ENCODE assay signal across 12 cellular contexts in the genomic region with DNA sequence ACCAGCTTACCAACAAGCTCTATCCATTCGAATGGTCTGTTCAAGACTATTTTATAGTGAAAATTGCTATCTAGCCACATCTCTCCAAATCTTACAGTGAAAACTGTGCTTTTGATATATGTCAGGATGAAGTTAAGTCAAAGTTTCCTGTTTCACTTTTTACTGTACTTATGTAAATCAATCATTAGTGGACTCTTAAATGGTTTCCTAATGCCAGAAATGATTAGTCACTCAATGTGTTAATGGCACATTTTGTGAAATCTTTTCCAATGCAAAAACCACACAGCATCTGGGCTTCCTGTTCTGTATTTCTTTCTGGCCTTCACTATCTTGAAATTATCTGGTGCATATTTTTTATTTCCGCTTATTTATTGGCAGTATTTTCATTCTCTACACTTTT.
DNase-seq lines count a peak whose midpoint lies in the region; ATAC-seq and TF ChIP-seq lines count a peak whose summit lies in the region.
"Had no signal": no experiment of that assay in that cellular context is flagged by ENCODE, and none has a peak within 500 bp of the region (broad histone marks: within the 10 kb centered on the region; RNA-seq: fewer than 3 reads in every experiment).

No MANE protein-coding gene starts in this region.

- in situ Hi-C loops in brain microvascular endothelial cell (cut with HindIII; ENCODE audit: low pct_ligation_motif_present, low sequenced_read_pairs), result no loop called here

- H3K27ac ChIP-seq in brain microvascular endothelial cell, result no peak overlapping the region
- H3K27ac ChIP-seq: parathyroid adenoma had no signal

- H3K4me3 ChIP-seq in epithelial cell of esophagus (ENCODE audit: low read length) (no peak overlapping the region), brain microvascular endothelial cell (ENCODE audit: low read depth, low read length) (no peak overlapping the region)
- H3K4me3 ChIP-seq: GM23338 had no signal

- no peaks in the 10 kb centered on the region for H3K9me3 Mint-ChIP-seq in activated T-cell treated with anti-CD3 and anti-CD28 coated beads, Interleukin-2, amount 50 U/mL, for 4 hours
- H3K9me3 Mint-ChIP-seq in stimulated activated naive CD8-positive, alpha-beta T cell treated with anti-CD3 and anti-CD28 coated beads, Interleukin-15, Interleukin-2, amounts not matched to agents 100 ng/mL and 50 ng/mL, for 24 hours, result no peaks in the 10 kb centered on the region
- H3K9me3 Mint-ChIP-seq: GM23338 had no signal

- H3K4me3 Mint-ChIP-seq in activated T-cell treated with anti-CD3 and anti-CD28 coated beads, Interleukin-2, amount 50 U/mL, for 4 hours, result no peak overlapping the region
- peak overlapping the region; percentile 21 for H3K4me3 Mint-ChIP-seq in stimulated activated naive CD8-positive, alpha-beta T cell treated with anti-CD3 and anti-CD28 coated beads, Interleukin-15, Interleukin-2, amounts not matched to agents 100 ng/mL and 50 ng/mL, for 24 hours
- H3K4me3 Mint-ChIP-seq: GM23338 had no signal

- peaks cover 5% of the 10 kb centered on the region for H3K27me3 Mint-ChIP-seq in activated T-cell treated with anti-CD3 and anti-CD28 coated beads, Interleukin-2, amount 50 U/mL, for 4 hours (ENCODE audit: low read depth)
- H3K27me3 Mint-ChIP-seq in stimulated activated naive CD8-positive, alpha-beta T cell treated with anti-CD3 and anti-CD28 coated beads, Interleukin-15, Interleukin-2, amounts not matched to agents 100 ng/mL and 50 ng/mL, for 24 hours, result peaks cover 54% of the 10 kb centered on the region

- TF ChIP-seq CTCF in epithelial cell of esophagus (IDR thresholded peaks at IDR 0.05; ENCODE audit: insufficient read depth, low read depth, low read length, missing control alignments), result no peak
- TF ChIP-seq CTCF in brain microvascular endothelial cell (IDR thresholded peaks at IDR 0.05; ENCODE audit: low read depth, low read length, missing control alignments), result no peak

- H3K27ac Mint-ChIP-seq in stimulated activated naive CD8-positive, alpha-beta T cell treated with anti-CD3 and anti-CD28 coated beads, Interleukin-15, Interleukin-2, amounts not matched to agents 100 ng/mL and 50 ng/mL, for 24 hours, result peak overlapping the region; percentile 77

- ATAC-seq in activated T-cell treated with anti-CD3 and anti-CD28 coated beads, Interleukin-2, amount 50 U/mL, for 4 hours, result peak; percentile 18 to 25

- peaks cover 20% of the 10 kb centered on the region for H3K4me1 Mint-ChIP-seq in activated T-cell treated with anti-CD3 and anti-CD28 coated beads, Interleukin-2, amount 50 U/mL, for 4 hours (ENCODE audit: low read depth)
- H3K4me1 Mint-ChIP-seq in stimulated activated naive CD8-positive, alpha-beta T cell treated with anti-CD3 and anti-CD28 coated beads, Interleukin-15, Interleukin-2, amounts not matched to agents 100 ng/mL and 50 ng/mL, for 24 hours (ENCODE audit: low read depth), result peaks cover 46% of the 10 kb centered on the region

- no peaks in the 10 kb centered on the region for H3K36me3 ChIP-seq in brain microvascular endothelial cell (replicated peaks)

- no peaks in the 10 kb centered on the region for H3K36me3 Mint-ChIP-seq in activated T-cell treated with anti-CD3 and anti-CD28 coated beads, Interleukin-2, amount 50 U/mL, for 4 hours (ENCODE audit: insufficient read depth)
- no peaks in the 10 kb centered on the region for H3K36me3 Mint-ChIP-seq in stimulated activated naive CD8-positive, alpha-beta T cell treated with anti-CD3 and anti-CD28 coated beads, Interleukin-15, Interleukin-2, amounts not matched to agents 100 ng/mL and 50 ng/mL, for 24 hours (ENCODE audit: low read depth)

- no peak for DNase-seq in activated T-cell treated with anti-CD3 and anti-CD28 coated beads, Interleukin-2, amount 50 U/mL, for 4 hours
- no peak for DNase-seq in activated T-cell treated with anti-CD3 and anti-CD28 coated beads, Interleukin-2, amount 50 U/mL, for 1 hour
- DNase-seq in NOMO-1 (lab: John Stamatoyannopoulos, UW; ENCODE audit: unreplicated experiment in 2 of 2) (peak; percentile 72 to 92), epithelial cell of esophagus (ENCODE audit: low read depth) (peak; percentile 62), NCI-H774 (lab: John Stamatoyannopoulos, UW) (no peak), brain microvascular endothelial cell (no peak), NCI-H1105 treated with DMSO at 0.1 percent for 48 hours (lab: John Stamatoyannopoulos, UW) (no peak)
- DNase-seq: NCI-H2081, SK-N-SH had no signal

- no peaks in the 10 kb centered on the region for H3K27me3 ChIP-seq in brain microvascular endothelial cell (replicated peaks)

Comparison
In these comparisons a context has a peak if more than half of its experiments do, and no peak if none do; other contexts are left out.
1. DNase-seq: peak in NOMO-1 (2 of 2) and epithelial cell of esophagus (single experiment); none in activated T-cell treated with anti-CD3 and anti-CD28 coated beads, Interleukin-2, amount 50 U/mL, for 4 hours (single experiment), activated T-cell treated with anti-CD3 and anti-CD28 coated beads, Interleukin-2, amount 50 U/mL, for 1 hour (single experiment), NCI-H774 (single experiment), brain microvascular endothelial cell (single experiment) and NCI-H1105 treated with DMSO at 0.1 percent for 48 hours (single experiment).